26 cellular contexts compared by ENCODE assay signal in genomic region chr1:210779259-210779658, GRCh38.
"Had no signal": no experiment of that assay in that cellular context is flagged by ENCODE, and none has a peak within 500 bp of the region (broad histone marks: within the 10 kb centered on the region; RNA-seq: fewer than 3 reads in every experiment).

No MANE protein-coding gene starts in this region.

- H3K27me3 ChIP-seq: neutrophil, pancreas, right lobe of liver, suprapubic skin, testis, transverse colon, upper lobe of right lung, uterus had no signal

- DNase-seq: naive thymus-derived CD8-positive, alpha-beta T cell; nephron progenitor cell; nucleus accumbens; pancreas; right cardiac atrium; right lobe of liver; spleen; stimulated activated CD4-positive, alpha-beta T cell treated with anti-CD3 and anti-CD28 coated beads, Interleukin-12 subunit alpha, Interleukin-12 subunit beta, amount 100 ng/mL, for 4 hours; stimulated activated CD4-positive, alpha-beta T cell treated with anti-CD3 and anti-CD28 coated beads, Interleukin-1b, Interleukin-23, amount 100 ng/mL, for 48 hours; stimulated activated CD4-positive, alpha-beta T cell treated with anti-CD3 and anti-CD28 coated beads, Interleukin-4, amount 100 ng/mL, for 1 hour; stimulated activated CD4-positive, alpha-beta T cell treated with anti-CD3 and anti-CD28 coated beads, Interleukin-4, amount 100 ng/mL, for 4 hours; stimulated activated CD8-positive, alpha-beta memory T cell treated with anti-CD3 and anti-CD28 coated beads, Interleukin-4, amount 100 ng/mL, for 48 hours; stimulated activated naive CD4-positive, alpha-beta T cell; stimulated activated naive CD8-positive, alpha-beta T cell treated with anti-CD3 and anti-CD28 coated beads, Interleukin-15, amount 100 ng/mL, for 72 hours; stimulated activated naive CD8-positive, alpha-beta T cell treated with anti-CD3 and anti-CD28 coated beads, Interleukin-15, Interleukin-2, amounts not matched to agents 100 U/mL and 50 U/mL, for 24 hours; substantia nigra; testis; tibial artery; transverse colon; upper lobe of right lung; uterus had no signal

- H3K36me3 ChIP-seq: neutrophil, pancreas, prostate gland, right lobe of liver, spleen, suprapubic skin, tibial artery, transverse colon, upper lobe of right lung, uterus had no signal

- H3K27ac ChIP-seq: neutrophil, pancreas, prostate gland, right lobe of liver, skin epidermis, spleen, suprapubic skin, testis, tibial artery, transverse colon, upper lobe of right lung, uterus had no signal

- H3K9me3 ChIP-seq: neutrophil, pancreas, prostate gland, right lobe of liver, spleen, suprapubic skin, testis, tibial artery, transverse colon, upper lobe of right lung, uterus had no signal

- H3K4me1 ChIP-seq: pancreas, prostate gland, right lobe of liver, spleen, suprapubic skin, testis, tibial artery, transverse colon, upper lobe of right lung, uterus had no signal

- H3K4me3 ChIP-seq: pancreas, prostate gland, right lobe of liver, skin epidermis, smooth muscle cell, spleen, suprapubic skin, testis, tibial artery, transverse colon, upper lobe of right lung, uterus had no signal

- ATAC-seq: naive thymus-derived CD8-positive, alpha-beta T cell; right lobe of liver; stimulated activated naive CD8-positive, alpha-beta T cell treated with anti-CD3 and anti-CD28 coated beads, Interleukin-15, amount 100 ng/mL, for 72 hours; stimulated activated naive CD8-positive, alpha-beta T cell treated with anti-CD3 and anti-CD28 coated beads, Interleukin-15, Interleukin-2, amounts not matched to agents 100 U/mL and 50 U/mL, for 24 hours; upper lobe of right lung had no signal
